Comparison of ENCODE assay signal across 13 cellular contexts in genomic region chr6:14440891-14441358, GRCh38.
DNase-seq lines count a peak whose midpoint lies in the region; ATAC-seq and TF ChIP-seq lines count a peak whose summit lies in the region.
"Had no signal": no experiment of that assay in that cellular context is flagged by ENCODE, and none has a peak within 500 bp of the region (broad histone marks: within the 10 kb centered on the region; RNA-seq: fewer than 3 reads in every experiment).

No MANE protein-coding gene starts in this region.

- intact Hi-C loops in tibial artery (cut with DNase I; ENCODE audit: low total_unique reads): no loop called here
- intact Hi-C loops in posterior cingulate gyrus (cut with DNase I): no loop called here
- intact Hi-C loops in mucosa of descending colon (cut with DNase I, micrococcal nuclease): no loop called here

- H3K4me1 ChIP-seq in muscle layer of duodenum (ENCODE audit: control insufficient read depth in 1 of 2, insufficient read depth in 2 of 2, low read length in 2 of 2) (peaks cover 0 to 24% of the 10 kb centered on the region in 2 donors), tibial artery (peaks cover 0 to 35% (median 17%) of the 10 kb centered on the region in 4 donors), mucosa of descending colon (ENCODE audit: low read depth) (no peaks in the 10 kb centered on the region)

- DNase-seq in NCI-H69 (lab: John Stamatoyannopoulos, UW): peak; percentile 58
- peak; percentile 4 for DNase-seq in fibroblast of villous mesenchyme (ENCODE audit: low read depth)
- peak in 1 of 2 donors; percentile 21 for DNase-seq in tibial artery
- no peak for DNase-seq in GOT3 (lab: John Stamatoyannopoulos, UW)
- no peak for DNase-seq in posterior cingulate gyrus
- DNase-seq in mucosa of descending colon: no peak
- DNase-seq: activated effector memory CD4-positive, alpha-beta T cell treated with Interleukin-2 at 50 U/mL for 16 hours; foreskin melanocyte; GDM1 had no signal

- H3K9me3 ChIP-seq in muscle layer of duodenum (ENCODE audit: control insufficient read depth in 1 of 2, low read length in 2 of 2) (no peaks in the 10 kb centered on the region), tibial artery (no peaks in the 10 kb centered on the region), mucosa of descending colon (no peaks in the 10 kb centered on the region)

- H3K36me3 ChIP-seq in muscle layer of duodenum (ENCODE audit: control insufficient read depth in 1 of 2, insufficient read depth in 2 of 2, low read length in 2 of 2): no peaks in the 10 kb centered on the region
- no peaks in the 10 kb centered on the region for H3K36me3 ChIP-seq in tibial artery
- no peaks in the 10 kb centered on the region for H3K36me3 ChIP-seq in mucosa of descending colon (ENCODE audit: low read depth)

- TF ChIP-seq CTCF in fibroblast of villous mesenchyme (IDR thresholded peaks at IDR 0.05; ENCODE audit: insufficient read depth, low read depth, low read length) (no peak), tibial artery (IDR thresholded peaks at IDR 0.05) (no peak), mucosa of descending colon (IDR thresholded peaks at IDR 0.05) (no peak)

- H3K4me3 ChIP-seq in fibroblast of villous mesenchyme (ENCODE audit: low read depth, low read length) (no peak overlapping the region), muscle layer of duodenum (ENCODE audit: low read depth in 1 of 2, low read length in 2 of 2) (peak overlapping the region in 1 of 2 donors; percentile 7), tibial artery (peak overlapping the region; percentile 17 to 20), mucosa of descending colon (no peak overlapping the region)
- H3K4me3 ChIP-seq: GM23338, SK-N-MC had no signal

- no peak for ATAC-seq in HG03095 (IDR thresholded peaks at IDR 0.05; ENCODE audit: unreplicated experiment)
- no peak for ATAC-seq in mucosa of descending colon

- H3K27ac ChIP-seq in muscle layer of duodenum (ENCODE audit: low read length) (peak overlapping the region; percentile 34), tibial artery (peak overlapping the region; percentile 59 to 73)
- H3K27ac ChIP-seq: SK-N-MC had no signal

- H3K27me3 ChIP-seq in muscle layer of duodenum (ENCODE audit: low read depth, low read length) (no peaks in the 10 kb centered on the region), tibial artery (no peaks in the 10 kb centered on the region)

Comparison
In these comparisons a context has a peak if more than half of its experiments do, and no peak if none do; other contexts are left out.
1. DNase-seq: peak in NCI-H69 (single experiment) and fibroblast of villous mesenchyme (single experiment); none in GOT3 (single experiment), posterior cingulate gyrus (0 of 10) and mucosa of descending colon (0 of 3).
2. H3K4me3 ChIP-seq: peak in tibial artery (2 of 2); none in fibroblast of villous mesenchyme (single experiment) and mucosa of descending colon (single experiment).